ENCODE assay signal across 9 cellular contexts in the genomic region with DNA sequence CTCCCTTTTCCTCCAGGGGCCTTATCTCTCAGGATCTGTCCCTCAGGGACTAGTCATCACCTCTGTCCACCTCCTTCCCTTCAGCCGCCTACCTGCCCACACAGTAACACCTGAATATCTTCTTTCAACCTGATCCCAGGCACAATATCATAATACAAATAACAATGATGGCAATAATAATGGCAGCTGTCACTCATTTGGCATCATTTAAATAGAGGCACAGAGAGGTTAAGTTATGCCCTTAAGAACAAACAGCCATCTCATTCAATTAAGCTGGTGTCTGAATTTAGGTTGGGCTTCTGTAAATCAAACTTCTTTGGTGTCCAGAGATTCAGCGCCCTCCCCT. TPM values are rescaled to one million over a fixed set of nuclear protein-coding genes. Genes with fewer than 3 reads are reported as not detected.
DNase-seq lines count a peak whose midpoint lies in the region; ATAC-seq and TF ChIP-seq lines count a peak whose summit lies in the region.
"Had no signal": no experiment of that assay in that cellular context is flagged by ENCODE, and none has a peak within 500 bp of the region (broad histone marks: within the 10 kb centered on the region; RNA-seq: fewer than 3 reads in every experiment).

No MANE protein-coding gene starts in this region.

- H3K9ac ChIP-seq in trophoblast cell (ENCODE audit: low read length), result no peak overlapping the region

- H4K91ac ChIP-seq in trophoblast cell (ENCODE audit: low read depth, low read length), result no peak overlapping the region

- H3K9me3 ChIP-seq in CD4-positive, alpha-beta memory T cell (ENCODE audit: control insufficient read depth in 1 of 2, low read length in 2 of 2), result no peaks in the 10 kb centered on the region
- no peaks in the 10 kb centered on the region for H3K9me3 ChIP-seq in Panc1 (ENCODE audit: control insufficient read depth, insufficient read depth, low read depth, low read length)
- no peaks in the 10 kb centered on the region for H3K9me3 ChIP-seq in trophoblast cell (ENCODE audit: insufficient read depth, low read depth, low read length)

- H3K27me3 Mint-ChIP-seq in CD4-positive, alpha-beta memory T cell, result no peaks in the 10 kb centered on the region

- TSS peak; percentile 66 for BruUV-seq in Panc1 (replicated peaks; lab: Mats Ljungman, UMichigan)

- H3K4me3 ChIP-seq in CD4-positive, alpha-beta memory T cell (ENCODE audit: low read length in 2 of 2), result no peak overlapping the region
- H3K4me3 ChIP-seq in Panc1 (ENCODE audit: low read depth in 2 of 2, low read length in 2 of 2) (no peak overlapping the region), trophoblast cell (ENCODE audit: low read depth, low read length) (no peak overlapping the region)

- H3K23ac ChIP-seq in trophoblast cell (ENCODE audit: low read length), result no peak overlapping the region

- peak overlapping the region in 6 of 7 donors; percentile 48 to 95 (median 67) for H3K27ac Mint-ChIP-seq in CD4-positive, alpha-beta memory T cell

- no peak overlapping the region for H2BK12ac ChIP-seq in trophoblast cell (ENCODE audit: low read length)

- no peak overlapping the region for H3K4ac ChIP-seq in trophoblast cell (ENCODE audit: low read depth, low read length)

- peak overlapping the region; percentile 18 to 78 (median 61) for H3K4me3 Mint-ChIP-seq in CD4-positive, alpha-beta memory T cell

- peaks cover 16 to 44% (median 28%) of the 10 kb centered on the region in 4 donors for H3K4me1 Mint-ChIP-seq in CD4-positive, alpha-beta memory T cell

- TF ChIP-seq CTCF in Panc1 (IDR thresholded peaks at IDR 0.05), result no peak

- peaks cover 0 to 4% of the 10 kb centered on the region in 2 donors for H3K36me3 Mint-ChIP-seq in CD4-positive, alpha-beta memory T cell

- H3K79me1 ChIP-seq in trophoblast cell (ENCODE audit: low read length), result peaks cover 21% of the 10 kb centered on the region

- peaks cover 17% of the 10 kb centered on the region for H3K4me1 ChIP-seq in CD4-positive, alpha-beta memory T cell (ENCODE audit: insufficient read depth, low read length)
- H3K4me1 ChIP-seq in Panc1 (ENCODE audit: control insufficient read depth, insufficient read depth, low read length), result peaks cover 46% of the 10 kb centered on the region
- H3K4me1 ChIP-seq in trophoblast cell (ENCODE audit: control insufficient read depth in 1 of 2, insufficient read depth in 2 of 2, low read length in 2 of 2), result peaks cover 37 to 48% of the 10 kb centered on the region in 2 experiments

- no peak overlapping the region for H2AK5ac ChIP-seq in trophoblast cell (ENCODE audit: low read length)

- POLR2A ChIA-PET in CD4-positive, alpha-beta memory T cell (lab: Charles Lee; ENCODE audit: partially characterized antibody), result interaction anchor here (0.9 to 3.6 kb wide), 13 partner anchors 12 to 122 kb away, joined by 3 to 20 read pairs (median 5); a partner anchor contains a TSS
- POLR2A ChIA-PET in Panc1 (lab: Charles Lee), result no interaction called here

- H4K12ac ChIP-seq in trophoblast cell (ENCODE audit: low read depth, low read length), result no peak overlapping the region

- peaks cover 0 to 1% (median 0%) of the 10 kb centered on the region in 8 donors for H3K9me3 Mint-ChIP-seq in CD4-positive, alpha-beta memory T cell

- no peak overlapping the region for H2BK5ac ChIP-seq in trophoblast cell (ENCODE audit: low read depth, low read length, poor library complexity)

- H3K18ac ChIP-seq in trophoblast cell (ENCODE audit: low read length), result no peak overlapping the region

- H2AFZ ChIP-seq in trophoblast cell (ENCODE audit: insufficient read depth, low read length, poor library complexity), result no peak overlapping the region

- peak overlapping the region; percentile 20 for H3K27ac ChIP-seq in CD4-positive, alpha-beta memory T cell (ENCODE audit: low read depth, low read length)
- H3K27ac ChIP-seq in Panc1 (ENCODE audit: low read length), result peak overlapping the region; percentile 78
- H3K27ac ChIP-seq in epithelial cell of prostate, result peak overlapping the region; percentile 92
- H3K27ac ChIP-seq in trophoblast cell (ENCODE audit: low read depth, low read length), result peak overlapping the region; percentile 11

- no peak overlapping the region for H3K14ac ChIP-seq in trophoblast cell (ENCODE audit: low read length)

- in situ Hi-C loops in Panc1 (cut with HindIII; ENCODE audit: low pct_unique_long_range_greater_than_20kb, low sequenced_read_pairs), result no loop called here

- intact Hi-C loops in CD4-positive, alpha-beta memory T cell (cut with micrococcal nuclease), result loop anchor here (1.0 to 5.0 kb wide), 4 partner anchors 12 to 107 kb away; no protein-coding TSS in a partner anchor
- intact Hi-C loops in Panc1 (cut with micrococcal nuclease; ENCODE audit: unreplicated experiment), result loop anchor here (5.0 kb wide), 1 partner anchor 51 kb away; no protein-coding TSS in a partner anchor

- CTCF ChIA-PET in CD4-positive, alpha-beta memory T cell (lab: Charles Lee; ENCODE audit: partially characterized antibody), result interaction anchor here (0.5 to 6.4 kb wide), 37 partner anchors 11 to 261 kb away, joined by 3 to 96 read pairs (median 5); a partner anchor contains a TSS
- CTCF ChIA-PET in Panc1 (lab: Charles Lee), result interaction anchor here (0.5 to 2.8 kb wide), 10 partner anchors 8 to 100 kb away, joined by 3 to 46 read pairs (median 6); a partner anchor contains a TSS

- ATAC-seq in Panc1, result no peak
- no peak for ATAC-seq in GM21367 (IDR thresholded peaks at IDR 0.05; ENCODE audit: unreplicated experiment)

- no peak overlapping the region for H4K8ac ChIP-seq in trophoblast cell (ENCODE audit: low read depth, low read length)

- no CpG with 5 or more reads among the region's 2 CpGs for WGBS in trophoblast cell (ENCODE audit: extremely low coverage, insufficient coverage, insufficient read length)

- H3K36me3 ChIP-seq in CD4-positive, alpha-beta memory T cell (ENCODE audit: insufficient read depth, low read length), result no peaks in the 10 kb centered on the region
- H3K36me3 ChIP-seq in Panc1 (ENCODE audit: control insufficient read depth, insufficient read depth, low read length) (no peaks in the 10 kb centered on the region; the same call in 1 of the 2 replicates), trophoblast cell (ENCODE audit: control insufficient read depth in 1 of 2, insufficient read depth in 2 of 2, low read length in 2 of 2) (peaks cover 37 to 59% of the 10 kb centered on the region in 2 experiments)

- H3K4me2 ChIP-seq in trophoblast cell (ENCODE audit: low read length), result no peak overlapping the region

- no peak overlapping the region for H2BK120ac ChIP-seq in trophoblast cell (ENCODE audit: insufficient read depth, low read length, poor library complexity)

- H3K27me3 ChIP-seq in CD4-positive, alpha-beta memory T cell (ENCODE audit: insufficient read depth, low read length), result no peaks in the 10 kb centered on the region
- H3K27me3 ChIP-seq in Panc1 (ENCODE audit: control insufficient read depth, insufficient read depth, low read length) (no peaks in the 10 kb centered on the region), trophoblast cell (ENCODE audit: insufficient read depth, low read length) (no peaks in the 10 kb centered on the region)

- H3K79me2 ChIP-seq in trophoblast cell (ENCODE audit: control insufficient read depth, insufficient read depth, low read length, poor library complexity), result peaks cover 6% of the 10 kb centered on the region

- DNase-seq in CD4-positive, alpha-beta memory T cell, result no peak
- DNase-seq in Panc1 (ENCODE audit: low read depth, low spot score) (no peak), epithelial cell of prostate (ENCODE audit: low read depth, low spot score) (no peak), trophoblast cell (no peak), DMS79 treated with DMSO at 0.1 percent for 48 hours (lab: John Stamatoyannopoulos, UW) (no peak), anterior cingulate cortex (lab: John Stamatoyannopoulos, UW) (no peak), GM19240 (ENCODE audit: insufficient read length, low spot score) (no peak)
- DNase-seq: NCI-H1436 treated with DMSO at 0.1 percent for 48 hours had no signal

RNA-seq across cellular contexts. Expression of a gene that starts 47.5 kb away (rescaled TPM):
- 10 to 100 TPM; 18.4 to 19.2 TPM for total RNA-seq in CD4-positive, alpha-beta memory T cell
- polyA plus RNA-seq in CD4-positive, alpha-beta memory T cell, result 1 to 10 TPM in 1 of 2 donors, under 1 TPM in 1; 0.02 to 1.7 TPM
- total RNA-seq in Panc1 (2021; ENCODE audit: unreplicated experiment), result 47.1 TPM
- 35.8 TPM for polyA plus RNA-seq in Panc1 (2012; ENCODE audit: insufficient read length)
- 37.4 and 37.5 TPM in 2 replicates for polyA plus RNA-seq in trophoblast cell (2013)

Comparison
In these comparisons a context has a peak if more than half of its experiments do, and no peak if none do; other contexts are left out.
1. H3K27ac ChIP-seq: peak in every context shown above with its lines; median percentile 92 in epithelial cell of prostate; 78 in Panc1; 20 in CD4-positive, alpha-beta memory T cell; 11 in trophoblast cell.